In genomic region chr10:78971094-78971682, GRCh38 we compare ENCODE assay signal across 19 cellular contexts.
A peak's percentile ranks its signal among the peaks of the same experiment; 100 is the strongest.
DNase-seq lines count a peak whose midpoint lies in the region; FAIRE-seq and TF ChIP-seq lines count a peak whose summit lies in the region.
"Had no signal": no experiment of that assay in that cellular context is flagged by ENCODE, and none has a peak within 500 bp of the region (broad histone marks: within the 10 kb centered on the region; RNA-seq: fewer than 3 reads in every experiment).

No MANE protein-coding gene starts in this region.

- DNase-seq in AG09309 (ENCODE audit: low read depth) (no peak), caudate nucleus (lab: John Stamatoyannopoulos, UW) (no peak), osteoblast (ENCODE audit: insufficient read length, low spot score, missing footprints) (no peak), HTR-8/SVneo (ENCODE audit: insufficient read length, low spot score) (no peak), putamen (ENCODE audit: low spot score) (no peak), NCI-H146 treated with DMSO at 0.1 percent for 48 hours (lab: John Stamatoyannopoulos, UW; ENCODE audit: unreplicated experiment) (no peak), NCI-H1105 (lab: John Stamatoyannopoulos, UW) (no peak)
- DNase-seq: activated CD4-positive, alpha-beta memory T cell treated with anti-CD3 and anti-CD28 coated beads, Interleukin-2, amount 10 ng/mL, durations not matched to agents 7 days and 5 days; activated naive CD8-positive, alpha-beta T cell treated with anti-CD3 and anti-CD28 coated beads for 36 hours; CD8-positive, alpha-beta memory T cell; dermis blood vessel endothelial cell; mesendoderm; NCI-H146; stimulated activated CD4-positive, alpha-beta T cell treated with anti-CD3 and anti-CD28 coated beads, Interleukin-4, amount 100 ng/mL, for 4 hours; substantia nigra had no signal

- TF ChIP-seq EP300 in Ishikawa (IDR thresholded peaks at IDR 0.05; ENCODE audit: borderline replicate concordance) = no peak

- peak; percentile 10; the same call in 1 of the 2 replicates for TF ChIP-seq RAD21 in Ishikawa (IDR thresholded peaks at IDR 0.05; ENCODE audit: low read depth)

- H3K9me3 ChIP-seq in osteoblast (ENCODE audit: low read depth, low read length) = no peaks in the 10 kb centered on the region
- H3K9me3 ChIP-seq: gastroesophageal sphincter, prostate gland had no signal

- FAIRE-seq in HTR-8/SVneo (lab: Jason Lieb, UNC) = no peak

- H3K36me3 ChIP-seq in osteoblast (ENCODE audit: insufficient read depth, low read length) = no peaks in the 10 kb centered on the region
- H3K36me3 ChIP-seq: gastroesophageal sphincter, prostate gland had no signal

- H3K4me2 ChIP-seq in osteoblast (ENCODE audit: insufficient read depth, low read length) = no peak overlapping the region

- H3K79me2 ChIP-seq in osteoblast (ENCODE audit: insufficient read depth, low read length) = peaks cover 5% of the 10 kb centered on the region

- H3K27ac ChIP-seq in caudate nucleus (ENCODE audit: low read depth, low read length) = peak overlapping the region; percentile 91
- H3K27ac ChIP-seq in osteoblast (ENCODE audit: low read depth, low read length) = no peak overlapping the region
- H3K27ac ChIP-seq: epithelial cell of prostate had no signal

- no peaks in the 10 kb centered on the region for H4K20me1 ChIP-seq in osteoblast (ENCODE audit: insufficient read depth, low read length)

- TF ChIP-seq CTCF in AG09309 (IDR thresholded peaks at IDR 0.05; ENCODE audit: control insufficient read depth, insufficient read depth, low read depth, low read length, missing control alignments) (peak; percentile 17), osteoblast (IDR thresholded peaks at IDR 0.05; ENCODE audit: extremely low read depth, low read depth, low read length) (peak; percentile 20)

- H3K4me1 ChIP-seq in osteoblast (ENCODE audit: insufficient read depth, low read length) = peaks cover 32% of the 10 kb centered on the region

- no peak overlapping the region for H3K4me3 ChIP-seq in AG09309 (ENCODE audit: control insufficient read depth, low read depth, low read length)
- no peak overlapping the region for H3K4me3 ChIP-seq in osteoblast (ENCODE audit: insufficient read depth, low read length)
- H3K4me3 ChIP-seq: gastroesophageal sphincter, prostate gland had no signal

- no peaks in the 10 kb centered on the region for H3K27me3 ChIP-seq in osteoblast (ENCODE audit: insufficient read depth, low read length)
- H3K27me3 ChIP-seq: gastroesophageal sphincter had no signal

- H2AFZ ChIP-seq in osteoblast (ENCODE audit: low read length) = no peak overlapping the region

TF ChIP-seq in Ishikawa, 13 proteins besides CTCF, POLR2A, EP300 and RAD21:
- TF ChIP-seq MAX (IDR thresholded peaks at IDR 0.05) = no peak
- TF ChIP-seq CREB1 (IDR thresholded peaks at IDR 0.05; ENCODE audit: low read depth) = no peak
- no peak for TF ChIP-seq USF1 (IDR thresholded peaks at IDR 0.05)
- peak; percentile 34; the same call in 1 of the 2 replicates for TF ChIP-seq ZBTB7A (IDR thresholded peaks at IDR 0.05; ENCODE audit: low read depth)
TF ChIP-seq in Ishikawa: peak in this region for 1.
